In genomic region chr2:56615750-56616149, GRCh38 we compare ENCODE assay signal across 27 cellular contexts.
"Had no signal": no experiment of that assay in that cellular context is flagged by ENCODE, and none has a peak within 500 bp of the region (broad histone marks: within the 10 kb centered on the region; RNA-seq: fewer than 3 reads in every experiment).

No MANE protein-coding gene starts in this region.

- H3K36me3 ChIP-seq: brain microvascular endothelial cell, Peyer's patch had no signal

- H3K27me3 ChIP-seq: brain microvascular endothelial cell, Peyer's patch had no signal

- H3K27ac ChIP-seq: brain microvascular endothelial cell, Peyer's patch, RWPE1, VCaP had no signal

- H3K4me3 Mint-ChIP-seq: activated CD4-positive, alpha-beta memory T cell treated with anti-CD3 and anti-CD28 coated beads, Interleukin-2, amount 10 ng/mL, durations not matched to agents 7 days and 5 days; activated CD8-positive, alpha-beta memory T cell treated with anti-CD3 and anti-CD28 coated beads, Interleukin-2, amount 10 ng/mL, durations not matched to agents 7 days and 5 days; activated naive CD4-positive, alpha-beta T cell treated with anti-CD3 and anti-CD28 coated beads, Interleukin-2, amount 10 ng/mL, durations not matched to agents 7 days and 5 days; activated naive CD8-positive, alpha-beta T cell; activated naive CD8-positive, alpha-beta T cell treated with anti-CD3 and anti-CD28 coated beads, Interleukin-2, amount 50 U/mL, for 24 hours; T-cell had no signal

- H3K4me1 ChIP-seq: Peyer's patch had no signal

- DNase-seq: activated CD4-positive, alpha-beta memory T cell treated with anti-CD3 and anti-CD28 coated beads, Interleukin-2, amount 10 ng/mL, durations not matched to agents 7 days and 5 days; activated CD4-positive, alpha-beta T cell treated with anti-CD3 and anti-CD28 coated beads for 1 hour; activated CD4-positive, alpha-beta T cell treated with anti-CD3 and anti-CD28 coated beads for 48 hours; activated CD4-positive, CD25-positive, alpha-beta regulatory T cell; activated CD8-positive, alpha-beta memory T cell treated with anti-CD3 and anti-CD28 coated beads for 24 hours; activated CD8-positive, alpha-beta memory T cell treated with anti-CD3 and anti-CD28 coated beads, Interleukin-2, amount 10 ng/mL, durations not matched to agents 7 days and 5 days; activated CD8-positive, alpha-beta memory T cell treated with anti-CD3 and anti-CD28 coated beads, Interleukin-2, amount 50 U/mL, for 48 hours; activated effector memory CD4-positive, alpha-beta T cell treated with Interleukin-2 at 50 U/mL for 16 hours; activated naive CD4-positive, alpha-beta T cell treated with anti-CD3 and anti-CD28 coated beads, Interleukin-2, amount 10 ng/mL, durations not matched to agents 7 days and 5 days; activated naive CD8-positive, alpha-beta T cell treated with anti-CD3 and anti-CD28 coated beads, Interleukin-2, amount 50 U/mL, for 24 hours; activated T-cell treated with anti-CD3 and anti-CD28 coated beads, Interleukin-2, amount 50 U/mL, for 48 hours; aorta; brain microvascular endothelial cell; central memory CD4-positive, alpha-beta T cell; NCI-H1105; NCI-H1417 treated with DMSO at 0.1 percent for 48 hours; NCI-H187 treated with DMSO at 0.1 percent for 48 hours; NCI-H226; NCI-H524 treated with DMSO at 0.1 percent for 48 hours; Peyer's patch; SIG-M5; T-cell; T-helper 2 cell; T-helper 9 cell had no signal

- H3K27ac Mint-ChIP-seq: activated CD4-positive, alpha-beta memory T cell treated with anti-CD3 and anti-CD28 coated beads, Interleukin-2, amount 10 ng/mL, durations not matched to agents 7 days and 5 days; activated CD8-positive, alpha-beta memory T cell treated with anti-CD3 and anti-CD28 coated beads, Interleukin-2, amount 10 ng/mL, durations not matched to agents 7 days and 5 days; activated naive CD4-positive, alpha-beta T cell treated with anti-CD3 and anti-CD28 coated beads, Interleukin-2, amount 10 ng/mL, durations not matched to agents 7 days and 5 days; activated naive CD8-positive, alpha-beta T cell; activated naive CD8-positive, alpha-beta T cell treated with anti-CD3 and anti-CD28 coated beads, Interleukin-2, amount 50 U/mL, for 24 hours; T-cell had no signal

- H3K27me3 Mint-ChIP-seq: activated CD4-positive, alpha-beta memory T cell treated with anti-CD3 and anti-CD28 coated beads, Interleukin-2, amount 10 ng/mL, durations not matched to agents 7 days and 5 days; activated CD8-positive, alpha-beta memory T cell treated with anti-CD3 and anti-CD28 coated beads, Interleukin-2, amount 10 ng/mL, durations not matched to agents 7 days and 5 days; activated naive CD4-positive, alpha-beta T cell treated with anti-CD3 and anti-CD28 coated beads, Interleukin-2, amount 10 ng/mL, durations not matched to agents 7 days and 5 days; activated naive CD8-positive, alpha-beta T cell; activated naive CD8-positive, alpha-beta T cell treated with anti-CD3 and anti-CD28 coated beads, Interleukin-2, amount 50 U/mL, for 24 hours; T-cell had no signal

- H3K4me1 Mint-ChIP-seq: activated CD4-positive, alpha-beta memory T cell treated with anti-CD3 and anti-CD28 coated beads, Interleukin-2, amount 10 ng/mL, durations not matched to agents 7 days and 5 days; activated CD8-positive, alpha-beta memory T cell treated with anti-CD3 and anti-CD28 coated beads, Interleukin-2, amount 10 ng/mL, durations not matched to agents 7 days and 5 days; activated naive CD4-positive, alpha-beta T cell treated with anti-CD3 and anti-CD28 coated beads, Interleukin-2, amount 10 ng/mL, durations not matched to agents 7 days and 5 days; activated naive CD8-positive, alpha-beta T cell treated with anti-CD3 and anti-CD28 coated beads, Interleukin-2, amount 50 U/mL, for 24 hours; T-cell had no signal

- H3K36me3 Mint-ChIP-seq: activated CD8-positive, alpha-beta memory T cell treated with anti-CD3 and anti-CD28 coated beads, Interleukin-2, amount 10 ng/mL, durations not matched to agents 7 days and 5 days; activated naive CD4-positive, alpha-beta T cell treated with anti-CD3 and anti-CD28 coated beads, Interleukin-2, amount 10 ng/mL, durations not matched to agents 7 days and 5 days; activated naive CD8-positive, alpha-beta T cell; T-cell had no signal

- H3K9me3 ChIP-seq: Peyer's patch had no signal

- H3K4me3 ChIP-seq: Peyer's patch had no signal
